24 cellular contexts compared by ENCODE assay signal in genomic region chr9:136124976-136125692, GRCh38.
"Had no signal": no experiment of that assay in that cellular context is flagged by ENCODE, and none has a peak within 500 bp of the region (broad histone marks: within the 10 kb centered on the region; RNA-seq: fewer than 3 reads in every experiment).

No MANE protein-coding gene starts in this region.

- H3K36me3 ChIP-seq: colonic mucosa, esophagus squamous epithelium, stomach, thyroid gland had no signal

- H3K9ac ChIP-seq: parathyroid adenoma had no signal

- H3K27me3 ChIP-seq: thyroid gland had no signal

- H3K4me1 Mint-ChIP-seq: memory B cell, neural crest cell had no signal

- FAIRE-seq: keratinocyte had no signal

- H2AFZ ChIP-seq: parathyroid adenoma had no signal

- H3K9me3 ChIP-seq: colonic mucosa, esophagus squamous epithelium, stomach, thyroid gland had no signal

- H3K79me2 ChIP-seq: parathyroid adenoma had no signal

- H3K4me3 Mint-ChIP-seq: dendritic cell treated with granulocyte-macrophage colony-stimulating factor and Interleukin-4, amounts not matched to agents 40 ng/mL and 50 ng/mL, for 4 days; memory B cell; natural killer cell; neural crest cell had no signal

- H3K27ac Mint-ChIP-seq: dendritic cell treated with granulocyte-macrophage colony-stimulating factor and Interleukin-4, amounts not matched to agents 40 ng/mL and 50 ng/mL, for 4 days; memory B cell; natural killer cell; progenitor cell of endocrine pancreas had no signal

- DNase-seq: colonic mucosa; effector CD8-positive, alpha-beta T cell; erythroblast; esophagus squamous epithelium; foreskin melanocyte; natural killer cell; stimulated activated CD4-positive, alpha-beta T cell treated with anti-CD3 and anti-CD28 coated beads, Interleukin-12 subunit alpha, Interleukin-12 subunit beta, amount 100 ng/mL, for 4 hours; stimulated activated CD4-positive, alpha-beta T cell treated with anti-CD3 and anti-CD28 coated beads, Interleukin-1b, Interleukin-23, amount 100 ng/mL, for 48 hours; stimulated activated CD4-positive, alpha-beta T cell treated with anti-CD3 and anti-CD28 coated beads, Interleukin-4, amount 100 ng/mL, for 1 hour; stimulated activated CD8-positive, alpha-beta memory T cell treated with anti-CD3 and anti-CD28 coated beads, Interleukin-4, amount 100 ng/mL, for 48 hours; stimulated activated naive CD4-positive, alpha-beta T cell treated with Interleukin-2 at 50 U/mL for 16 hours; stomach; thyroid gland; trophoblast cell had no signal

- H3K4me3 ChIP-seq: colonic mucosa, esophagus squamous epithelium, lung, smooth muscle cell, stomach, thyroid gland had no signal

- H3K36me3 Mint-ChIP-seq: natural killer cell had no signal

- ATAC-seq: left lobe of liver, natural killer cell, sciatic nerve had no signal

- H3K27ac ChIP-seq: colonic mucosa, esophagus squamous epithelium, parathyroid adenoma, stomach, thyroid gland had no signal

- H3K9me3 Mint-ChIP-seq: natural killer cell had no signal

- H3K4me2 ChIP-seq: smooth muscle cell had no signal
